ENCODE assay signal across 26 cellular contexts in genomic region chr6:11972806-11973205, GRCh38. TPM values are rescaled to one million over a fixed set of nuclear protein-coding genes. Genes with fewer than 3 reads are reported as not detected.
DNase-seq lines count a peak whose midpoint lies in the region; ATAC-seq and TF ChIP-seq lines count a peak whose summit lies in the region.
"Had no signal": no experiment of that assay in that cellular context is flagged by ENCODE, and none has a peak within 500 bp of the region (broad histone marks: within the 10 kb centered on the region; RNA-seq: fewer than 3 reads in every experiment).

No MANE protein-coding gene starts in this region.

- ATAC-seq in WTC11, result peak; percentile 43
- ATAC-seq in HG02884 (IDR thresholded peaks at IDR 0.05; ENCODE audit: unreplicated experiment), result no peak
- no peak for ATAC-seq in HG02571 (IDR thresholded peaks at IDR 0.05; ENCODE audit: unreplicated experiment)
- ATAC-seq: activated CD4-positive, alpha-beta T cell treated with anti-CD3 and anti-CD28 coated beads for 36 hours had no signal

- peak overlapping the region; percentile 3; the same call in 1 of the 2 replicates for H3K4me3 Mint-ChIP-seq in WTC11
- H3K4me3 Mint-ChIP-seq: activated CD4-positive, alpha-beta T cell treated with anti-CD3 and anti-CD28 coated beads for 36 hours; activated naive CD8-positive, alpha-beta T cell treated with anti-CD3 and anti-CD28 coated beads, Interleukin-2, amount 10 ng/mL, durations not matched to agents 7 days and 5 days; IgD-negative memory B cell; neural progenitor cell; T-helper 2 cell treated with Interferon-gamma antibody and Interleukin-4, amounts not matched to agents 5 μg/mL and 100 μg/mL, for 36 hours had no signal

- CTCF ChIA-PET in WTC11 (lab: Charles Lee), result interaction anchor here (1.0 to 1.4 kb wide), 3 partner anchors 19 to 317 kb away, joined by 3 to 4 read pairs (median 3); no protein-coding TSS in a partner anchor
- CTCF ChIA-PET in RWPE1 (lab: Yijun Ruan, JAX), result interaction anchor here (0.6 kb wide), 1 partner anchor 1603 kb away, joined by 3 read pairs; no protein-coding TSS in a partner anchor

- DNase-seq in AG08395 (ENCODE audit: low spot score), result peak; percentile 50
- DNase-seq in GM03348 (ENCODE audit: low spot score), result peak; percentile 18
- DNase-seq in WTC11 (ENCODE audit: low spot score), result no peak
- peak; percentile 32 for DNase-seq in fibroblast of villous mesenchyme (ENCODE audit: low read depth)
- no peak for DNase-seq in RWPE1 (ENCODE audit: low spot score)
- DNase-seq in NCI-H510A treated with DMSO at 0.1 percent for 48 hours (lab: John Stamatoyannopoulos, UW), result no peak
- DNase-seq: activated CD4-positive, alpha-beta T cell treated with anti-CD3 and anti-CD28 coated beads for 36 hours; activated CD8-positive, alpha-beta memory T cell treated with anti-CD3 and anti-CD28 coated beads for 24 hours; activated effector memory CD4-positive, alpha-beta T cell treated with anti-CD3 and anti-CD28 coated beads, Interleukin-2, amount 50 U/mL, for 16 hours; activated naive CD8-positive, alpha-beta T cell treated with anti-CD3 and anti-CD28 coated beads, Interleukin-2, amount 10 ng/mL, durations not matched to agents 7 days and 5 days; C1 segment of cervical spinal cord; COR-L47; DND-41; glutamatergic neuron; kidney glomerular epithelial cell; lower lobe of right lung; NCI-H446; Right ventricle myocardium superior; spleen had no signal

- peaks cover 8% of the 10 kb centered on the region; the same call in 1 of the 2 replicates for H3K27me3 Mint-ChIP-seq in WTC11 (ENCODE audit: low read depth)
- H3K27me3 Mint-ChIP-seq: activated CD4-positive, alpha-beta T cell treated with anti-CD3 and anti-CD28 coated beads for 36 hours; activated naive CD8-positive, alpha-beta T cell treated with anti-CD3 and anti-CD28 coated beads, Interleukin-2, amount 10 ng/mL, durations not matched to agents 7 days and 5 days; IgD-negative memory B cell had no signal

- H3K4me3 ChIP-seq in fibroblast of villous mesenchyme (ENCODE audit: low read depth, low read length), result no peak overlapping the region
- H3K4me3 ChIP-seq: lower lobe of right lung, neural progenitor cell, right atrium auricular region, spleen had no signal

- peaks cover 13% of the 10 kb centered on the region for H3K9me3 Mint-ChIP-seq in WTC11
- H3K9me3 Mint-ChIP-seq: IgD-negative memory B cell; neural progenitor cell; T-helper 2 cell treated with Interferon-gamma antibody and Interleukin-4, amounts not matched to agents 5 μg/mL and 100 μg/mL, for 36 hours had no signal

- no peak overlapping the region for H3K27ac ChIP-seq in RWPE1
- H3K27ac ChIP-seq: lower lobe of right lung, neural progenitor cell, parathyroid adenoma, right atrium auricular region, spleen had no signal

- peaks cover 32% of the 10 kb centered on the region for H3K4me1 Mint-ChIP-seq in WTC11
- H3K4me1 Mint-ChIP-seq: neural progenitor cell had no signal

- POLR2A ChIA-PET in WTC11 (lab: Charles Lee) (no interaction called here), RWPE1 (lab: Yijun Ruan, JAX; ENCODE audit: low non-redundant PET) (no interaction called here)

- H3K36me3 Mint-ChIP-seq in WTC11, result 0 out of 2 replicates have a peak, but pooled peaks cover 3% of the 10 kb centered on the region
- H3K36me3 Mint-ChIP-seq: activated naive CD8-positive, alpha-beta T cell treated with anti-CD3 and anti-CD28 coated beads, Interleukin-2, amount 10 ng/mL, durations not matched to agents 7 days and 5 days; neural progenitor cell had no signal

- no peak for TF ChIP-seq CTCF in WTC11 (IDR thresholded peaks at IDR 0.05)
- TF ChIP-seq CTCF in fibroblast of villous mesenchyme (IDR thresholded peaks at IDR 0.05; ENCODE audit: insufficient read depth, low read depth, low read length), result no peak
- TF ChIP-seq CTCF in RWPE1 (conservative IDR thresholded peaks at IDR 0.05; ENCODE audit: low read depth), result no peak

- H3K27ac Mint-ChIP-seq in WTC11, result peak overlapping the region; percentile 83
- H3K27ac Mint-ChIP-seq: activated CD4-positive, alpha-beta T cell treated with anti-CD3 and anti-CD28 coated beads for 36 hours; activated naive CD8-positive, alpha-beta T cell treated with anti-CD3 and anti-CD28 coated beads, Interleukin-2, amount 10 ng/mL, durations not matched to agents 7 days and 5 days; neural progenitor cell; T-helper 2 cell treated with Interferon-gamma antibody and Interleukin-4, amounts not matched to agents 5 μg/mL and 100 μg/mL, for 36 hours had no signal

TF ChIP-seq in WTC11, 78 proteins besides CTCF, POLR2A, EP300 and RAD21:
- TF ChIP-seq ZNF121 (CRISPR knock-in tag; IDR thresholded peaks at IDR 0.05) (no peak), EMX1 (CRISPR knock-in tag; IDR thresholded peaks at IDR 0.05) (no peak), ERG (CRISPR knock-in tag; IDR thresholded peaks at IDR 0.05) (no peak), ATF1 (CRISPR knock-in tag; IDR thresholded peaks at IDR 0.05) (no peak), NR1H2 (CRISPR knock-in tag; IDR thresholded peaks at IDR 0.05) (no peak), ZBTB43 (CRISPR knock-in tag; IDR thresholded peaks at IDR 0.05) (no peak)
- TF ChIP-seq, protein P1, sequence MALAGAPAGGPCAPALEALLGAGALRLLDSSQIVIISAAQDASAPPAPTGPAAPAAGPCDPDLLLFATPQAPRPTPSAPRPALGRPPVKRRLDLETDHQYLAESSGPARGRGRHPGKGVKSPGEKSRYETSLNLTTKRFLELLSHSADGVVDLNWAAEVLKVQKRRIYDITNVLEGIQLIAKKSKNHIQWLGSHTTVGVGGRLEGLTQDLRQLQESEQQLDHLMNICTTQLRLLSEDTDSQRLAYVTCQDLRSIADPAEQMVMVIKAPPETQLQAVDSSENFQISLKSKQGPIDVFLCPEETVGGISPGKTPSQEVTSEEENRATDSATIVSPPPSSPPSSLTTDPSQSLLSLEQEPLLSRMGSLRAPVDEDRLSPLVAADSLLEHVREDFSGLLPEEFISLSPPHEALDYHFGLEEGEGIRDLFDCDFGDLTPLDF (CRISPR knock-in tag; IDR thresholded peaks at IDR 0.05), result no peak
- TF ChIP-seq, protein P2, sequence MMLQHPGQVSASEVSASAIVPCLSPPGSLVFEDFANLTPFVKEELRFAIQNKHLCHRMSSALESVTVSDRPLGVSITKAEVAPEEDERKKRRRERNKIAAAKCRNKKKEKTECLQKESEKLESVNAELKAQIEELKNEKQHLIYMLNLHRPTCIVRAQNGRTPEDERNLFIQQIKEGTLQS (CRISPR knock-in tag; conservative IDR thresholded peaks at IDR 0.05), result no peak
- TF ChIP-seq, protein P3, sequence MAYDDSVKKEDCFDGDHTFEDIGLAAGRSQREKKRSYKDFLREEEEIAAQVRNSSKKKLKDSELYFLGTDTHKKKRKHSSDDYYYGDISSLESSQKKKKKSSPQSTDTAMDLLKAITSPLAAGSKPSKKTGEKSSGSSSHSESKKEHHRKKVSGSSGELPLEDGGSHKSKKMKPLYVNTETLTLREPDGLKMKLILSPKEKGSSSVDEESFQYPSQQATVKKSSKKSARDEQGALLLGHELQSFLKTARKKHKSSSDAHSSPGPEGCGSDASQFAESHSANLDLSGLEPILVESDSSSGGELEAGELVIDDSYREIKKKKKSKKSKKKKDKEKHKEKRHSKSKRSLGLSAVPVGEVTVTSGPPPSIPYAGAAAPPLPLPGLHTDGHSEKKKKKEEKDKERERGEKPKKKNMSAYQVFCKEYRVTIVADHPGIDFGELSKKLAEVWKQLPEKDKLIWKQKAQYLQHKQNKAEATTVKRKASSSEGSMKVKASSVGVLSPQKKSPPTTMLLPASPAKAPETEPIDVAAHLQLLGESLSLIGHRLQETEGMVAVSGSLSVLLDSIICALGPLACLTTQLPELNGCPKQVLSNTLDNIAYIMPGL (CRISPR knock-in tag; IDR thresholded peaks at IDR 0.05), result no peak

RNA-seq across cellular contexts. Expression of gene HIVEP1, which starts 39.3 kb away (rescaled TPM):
- total RNA-seq in WTC11 (2021) (19.9 to 24.3 TPM (median 20.9 TPM) in 3 replicates), fibroblast of villous mesenchyme (16.8 and 20.3 TPM in 2 replicates)

Comparison
In these comparisons a context has a peak if more than half of its experiments do, and no peak if none do; other contexts are left out.
1. DNase-seq: peak in AG08395 (single experiment), GM03348 (single experiment) and fibroblast of villous mesenchyme (single experiment); none in WTC11 (single experiment), RWPE1 (single experiment) and NCI-H510A treated with DMSO at 0.1 percent for 48 hours (single experiment).